ENCODE assay signal across 8 cellular contexts in genomic region chr2:135820003-135820618, GRCh38.
A peak's percentile ranks its signal among the peaks of the same experiment; 100 is the strongest.
DNase-seq lines count a peak whose midpoint lies in the region; ATAC-seq lines count a peak whose summit lies in the region.

No MANE protein-coding gene starts in this region.

- ATAC-seq in GM21529 (IDR thresholded peaks at IDR 0.05; ENCODE audit: unreplicated experiment), result peak; percentile 91

- DNase-seq in DMS79 (lab: John Stamatoyannopoulos, UW) (peak; percentile 70), Kasumi-1 (lab: John Stamatoyannopoulos, UW) (peak; percentile 74 to 87), activated T-cell treated with anti-CD3 and anti-CD28 coated beads for 24 hours (ENCODE audit: low read depth) (peak; percentile 84), GOT3 (lab: John Stamatoyannopoulos, UW) (no peak), HUDEP-2 (lab: John Stamatoyannopoulos, UW; ENCODE audit: unreplicated experiment in 76 of 76) (no peak), NOMO-1 treated with dmso at 0.1 percent for 144 hours (lab: John Stamatoyannopoulos, UW; ENCODE audit: unreplicated experiment) (no peak)
- peak; percentile 14 to 58 for DNase-seq in stimulated activated CD4-positive, alpha-beta T cell treated with anti-CD3 and anti-CD28 coated beads, Interleukin-15, amount 100 ng/mL, for 1 hour (ENCODE audit: low read depth in 1 of 2, low spot score in 1 of 2)

Comparison
In these comparisons a context has a peak if more than half of its experiments do, and no peak if none do; other contexts are left out.
1. DNase-seq: peak in DMS79 (single experiment), Kasumi-1 (2 of 2), activated T-cell treated with anti-CD3 and anti-CD28 coated beads for 24 hours (single experiment) and stimulated activated CD4-positive, alpha-beta T cell treated with anti-CD3 and anti-CD28 coated beads, Interleukin-15, amount 100 ng/mL, for 1 hour (2 of 2); none in GOT3 (single experiment), HUDEP-2 (0 of 76) and NOMO-1 treated with dmso at 0.1 percent for 144 hours (single experiment).